3 cellular contexts compared by ENCODE assay signal in the genomic region with DNA sequence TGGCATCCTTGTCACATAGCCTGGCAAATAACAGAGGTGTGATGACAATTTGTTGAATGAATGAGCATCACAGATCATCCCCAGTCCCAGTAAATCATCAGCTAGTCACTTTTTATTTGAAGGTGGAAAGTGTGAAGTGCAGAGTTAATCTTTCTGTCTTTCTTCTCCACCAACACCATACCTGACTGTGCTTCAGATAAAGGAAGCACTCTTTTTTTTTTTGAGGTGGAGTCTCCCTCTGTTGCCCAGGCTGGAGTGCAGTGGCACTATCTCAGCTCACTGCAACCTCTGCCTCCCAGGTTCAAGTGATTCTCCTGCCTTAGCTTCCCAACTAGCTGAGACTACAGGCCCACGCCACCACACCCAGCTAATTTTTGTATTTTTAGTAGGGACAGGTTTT. TPM values are rescaled to one million over a fixed set of nuclear protein-coding genes. Genes with fewer than 3 reads are reported as not detected.
"Had no signal": no experiment of that assay in that cellular context is flagged by ENCODE, and none has a peak within 500 bp of the region (broad histone marks: within the 10 kb centered on the region; RNA-seq: fewer than 3 reads in every experiment).

No MANE protein-coding gene starts in this region.

RNA-seq across cellular contexts. Expression of a gene that starts 38.9 kb away (rescaled TPM):
- total RNA-seq: astrocyte, body of pancreas, MCF 10A had no signal
